1 cellular context compared by ENCODE assay signal in genomic region chr9:123417289-123418051, GRCh38.
A peak's percentile ranks its signal among the peaks of the same experiment; 100 is the strongest.
TF ChIP-seq lines count a peak whose summit lies in the region.

No MANE protein-coding gene starts in this region.

TF ChIP-seq in H1, 55 proteins besides CTCF, POLR2A, EP300 and RAD21:
- TF ChIP-seq CEBPB (IDR thresholded peaks at IDR 0.05; ENCODE audit: low read depth, low read length) = no peak
- 0 out of 2 replicates have a peak, but pooled peaks have one; percentile 16 for TF ChIP-seq MAX (IDR thresholded peaks at IDR 0.05)
- no peak for TF ChIP-seq CHD1 (IDR thresholded peaks at IDR 0.05; ENCODE audit: low read depth, low read length)
- no peak for TF ChIP-seq CTBP2 (IDR thresholded peaks at IDR 0.05; ENCODE audit: borderline replicate concordance, insufficient read depth, insufficient read length, low read length)
- no peak for TF ChIP-seq YY1 (IDR thresholded peaks at IDR 0.05; ENCODE audit: low read depth, low read length)
- TF ChIP-seq SUZ12 (IDR thresholded peaks at IDR 0.05; ENCODE audit: low read length) = no peak
- no peak for TF ChIP-seq GTF2F1 (IDR thresholded peaks at IDR 0.05; ENCODE audit: borderline replicate concordance, low read depth, low read length)
- no peak for TF ChIP-seq KDM5A (IDR thresholded peaks at IDR 0.05; ENCODE audit: low read length)
- no peak for TF ChIP-seq NANOG (IDR thresholded peaks at IDR 0.05; ENCODE audit: insufficient read depth, low read depth, low read length, poor library complexity, severe bottlenecking)
- 0 out of 2 replicates have a peak, but pooled peaks have one; percentile 24 for TF ChIP-seq KDM1A (IDR thresholded peaks at IDR 0.05; ENCODE audit: borderline replicate concordance, low read length)
- TF ChIP-seq CHD7 (IDR thresholded peaks at IDR 0.05; ENCODE audit: insufficient replicate concordance, low read length) = no peak
- TF ChIP-seq MAFK (IDR thresholded peaks at IDR 0.05; ENCODE audit: low read depth, low read length) = no peak
